Comparison of ENCODE assay signal across 1 cellular context in genomic region chr10:89332718-89333281, GRCh38.
A peak's percentile ranks its signal among the peaks of the same experiment; 100 is the strongest.
TF ChIP-seq lines count a peak whose summit lies in the region.

No MANE protein-coding gene starts in this region.

TF ChIP-seq in GM12878, 131 proteins besides CTCF, POLR2A, EP300 and RAD21 (continues in another document):
- TF ChIP-seq BCL11A (IDR thresholded peaks at IDR 0.05; ENCODE audit: low read depth, low read length) = no peak
- TF ChIP-seq JUND (IDR thresholded peaks at IDR 0.05; ENCODE audit: low read depth, low read length) = no peak
- TF ChIP-seq CREB1 (IDR thresholded peaks at IDR 0.05; ENCODE audit: low read depth) = no peak
- no peak for TF ChIP-seq ZNF217 (IDR thresholded peaks at IDR 0.05)
- no peak for TF ChIP-seq WRNIP1 (IDR thresholded peaks at IDR 0.05; ENCODE audit: borderline replicate concordance, low read depth, low read length)
- no peak for TF ChIP-seq NBN (IDR thresholded peaks at IDR 0.05)
- TF ChIP-seq ZNF622 (IDR thresholded peaks at IDR 0.05) = no peak
- TF ChIP-seq RELB (IDR thresholded peaks at IDR 0.05; ENCODE audit: low read depth) = no peak; the same call in 1 of the 2 replicates
- no peak for TF ChIP-seq RBBP5 (conservative IDR thresholded peaks at IDR 0.05)
- TF ChIP-seq ZBTB33 (IDR thresholded peaks at IDR 0.05) = no peak
- TF ChIP-seq KAT2A (conservative IDR thresholded peaks at IDR 0.05; ENCODE audit: control insufficient read depth, low read depth, low read length) = no peak
- TF ChIP-seq MEF2A (IDR thresholded peaks at IDR 0.05; ENCODE audit: insufficient read depth, low read depth, low read length) = peak; percentile 52
- TF ChIP-seq MLLT1 (IDR thresholded peaks at IDR 0.05) = 0 out of 2 replicates have a peak, but pooled peaks have one; percentile 16
- no peak for TF ChIP-seq CHD4 (IDR thresholded peaks at IDR 0.05)
- no peak for TF ChIP-seq HDAC2 (IDR thresholded peaks at IDR 0.05)
- TF ChIP-seq CREM (IDR thresholded peaks at IDR 0.05; ENCODE audit: low read depth) = peak; percentile 17
- TF ChIP-seq SREBF1 (IDR thresholded peaks at IDR 0.05; ENCODE audit: low read length) = no peak
- peak; percentile 86 for TF ChIP-seq SKIL (IDR thresholded peaks at IDR 0.05; ENCODE audit: low read depth, poor library complexity, severe bottlenecking)
- TF ChIP-seq ZBTB4 (CRISPR knock-in tag; IDR thresholded peaks at IDR 0.05) = no peak
- TF ChIP-seq LARP7 (IDR thresholded peaks at IDR 0.05) = no peak
- no peak for TF ChIP-seq BMI1 (IDR thresholded peaks at IDR 0.05; ENCODE audit: borderline replicate concordance)
- TF ChIP-seq MXI1 (IDR thresholded peaks at IDR 0.05; ENCODE audit: low read depth, low read length) = no peak; the same call in none of the 2 replicates
- 0 out of 2 replicates have a peak, but pooled peaks have one; percentile 13 for TF ChIP-seq BACH1 (IDR thresholded peaks at IDR 0.05; ENCODE audit: borderline replicate concordance)
- TF ChIP-seq JUNB (IDR thresholded peaks at IDR 0.05) = no peak
- TF ChIP-seq PAX8 (IDR thresholded peaks at IDR 0.05) = no peak
- no peak for TF ChIP-seq SMAD5 (IDR thresholded peaks at IDR 0.05; ENCODE audit: low read depth)
- no peak for TF ChIP-seq SUPT20H (IDR thresholded peaks at IDR 0.05; ENCODE audit: borderline replicate concordance, control insufficient read depth, low read depth, low read length)
- TF ChIP-seq ZNF24 (IDR thresholded peaks at IDR 0.05) = no peak
- no peak for TF ChIP-seq ZNF274 (IDR thresholded peaks at IDR 0.05; ENCODE audit: insufficient read depth, insufficient read length)
- TF ChIP-seq MYB (IDR thresholded peaks at IDR 0.05; ENCODE audit: borderline replicate concordance, low read depth, low read length) = no peak
- TF ChIP-seq KDM1A (IDR thresholded peaks at IDR 0.05; ENCODE audit: borderline replicate concordance) = no peak
- no peak for TF ChIP-seq SIX5 (IDR thresholded peaks at IDR 0.05; ENCODE audit: low read depth, low read length, severe bottlenecking)
- TF ChIP-seq SMARCA5 (IDR thresholded peaks at IDR 0.05) = peak; percentile 78; the same call in 1 of the 2 replicates
- no peak for TF ChIP-seq PKNOX1 (IDR thresholded peaks at IDR 0.05)
- no peak for TF ChIP-seq SREBF2 (IDR thresholded peaks at IDR 0.05; ENCODE audit: low read length)
- no peak for TF ChIP-seq REST (IDR thresholded peaks at IDR 0.05; ENCODE audit: low read depth, low read length)
- no peak for TF ChIP-seq SPI1 (IDR thresholded peaks at IDR 0.05; ENCODE audit: borderline replicate concordance, insufficient read depth, low read depth, low read length)
- no peak for TF ChIP-seq SP1 (IDR thresholded peaks at IDR 0.05; ENCODE audit: low read depth, low read length)
- peak; percentile 57 for TF ChIP-seq MEF2B (IDR thresholded peaks at IDR 0.05; ENCODE audit: partially characterized antibody, poor library complexity, severe bottlenecking)
- peak; percentile 72 for TF ChIP-seq POLR2AphosphoS5 (IDR thresholded peaks at IDR 0.05; ENCODE audit: low read length)
- TF ChIP-seq NFIC (IDR thresholded peaks at IDR 0.05; ENCODE audit: low read depth, low read length) = peak; percentile 28; the same call in 1 of the 2 replicates
- no peak; a peak in 2 of 4 replicates for TF ChIP-seq IKZF2 (IDR thresholded peaks at IDR 0.05)
- no peak for TF ChIP-seq ZBTB11 (CRISPR knock-in tag; IDR thresholded peaks at IDR 0.05)
- TF ChIP-seq PML (IDR thresholded peaks at IDR 0.05; ENCODE audit: low read length) = peak; percentile 44; the same call in 1 of the 2 replicates
- no peak for TF ChIP-seq PAX5 (IDR thresholded peaks at IDR 0.05; ENCODE audit: borderline replicate concordance, low read depth, low read length)
- TF ChIP-seq DPF2 (IDR thresholded peaks at IDR 0.05) = no peak
- no peak for TF ChIP-seq IRF3 (IDR thresholded peaks at IDR 0.05)
- TF ChIP-seq RELA (IDR thresholded peaks at IDR 0.05; ENCODE audit: borderline replicate concordance, partially characterized antibody) = no peak
